In genomic region chr6:100230115-100230975, GRCh38 we compare ENCODE assay signal across 16 cellular contexts.
DNase-seq lines count a peak whose midpoint lies in the region; ATAC-seq, FAIRE-seq and TF ChIP-seq lines count a peak whose summit lies in the region.
"Had no signal": no experiment of that assay in that cellular context is flagged by ENCODE, and none has a peak within 500 bp of the region (broad histone marks: within the 10 kb centered on the region; RNA-seq: fewer than 3 reads in every experiment).

No MANE protein-coding gene starts in this region.

- H3K27ac ChIP-seq in 22Rv1: peak overlapping the region; percentile 80; the same call in 1 of the 2 replicates
- H3K27ac ChIP-seq in tibial artery: no peak overlapping the region
- no peak overlapping the region for H3K27ac ChIP-seq in OCI-LY7 (ENCODE audit: low read depth, low read length, poor library complexity, severe bottlenecking)
- H3K27ac ChIP-seq: body of pancreas, spleen had no signal

- POLR2A ChIA-PET in OCI-LY7 (lab: Charles Lee): interaction anchor here (0.7 to 3.3 kb wide), 3 partner anchors 18 to 385 kb away, joined by 3 to 8 read pairs (median 3); no protein-coding TSS in a partner anchor

- TF ChIP-seq CTCF in 22Rv1 (IDR thresholded peaks at IDR 0.05) (no peak), tibial artery (IDR thresholded peaks at IDR 0.05) (no peak), OCI-LY7 (conservative IDR thresholded peaks at IDR 0.05; ENCODE audit: low read length) (no peak)

- no peaks in the 10 kb centered on the region for H3K27me3 ChIP-seq in tibial artery
- H3K27me3 ChIP-seq: body of pancreas had no signal

- H3K4me1 ChIP-seq in tibial artery (peaks cover 0 to 3% (median 0%) of the 10 kb centered on the region in 4 donors), OCI-LY7 (ENCODE audit: insufficient read depth, low read length, poor library complexity, severe bottlenecking) (peaks cover 6% of the 10 kb centered on the region)

- H3K27ac Mint-ChIP-seq in T-helper 1 cell treated with Interleukin-12 subunit alpha and Interleukin-12 subunit beta and Interleukin-4 antibody, amounts not matched to agents 30 μg/mL and 1 μg/mL, for 36 hours: peak overlapping the region; percentile 42
- H3K27ac Mint-ChIP-seq: activated naive CD4-positive, alpha-beta T cell treated with anti-CD3 and anti-CD28 coated beads, Interleukin-2, amount 50 U/mL, for 24 hours; dendritic cell treated with granulocyte-macrophage colony-stimulating factor and Interleukin-4, amounts not matched to agents 40 ng/mL and 50 ng/mL, for 4 days; WTC11 had no signal

- no peak overlapping the region for H3K4me2 ChIP-seq in OCI-LY7 (ENCODE audit: low read length)

- no peak overlapping the region for H2AFZ ChIP-seq in OCI-LY7 (ENCODE audit: low read length)

- intact Hi-C loops in tibial artery (cut with DNase I; ENCODE audit: low total_unique reads): no loop called here
- intact Hi-C loops in OCI-LY7 (cut with micrococcal nuclease; ENCODE audit: unreplicated experiment): no loop called here

- CTCF ChIA-PET in OCI-LY7 (lab: Charles Lee; ENCODE audit: unreplicated experiment): no interaction called here

- peaks cover 25% of the 10 kb centered on the region for H3K27me3 Mint-ChIP-seq in T-helper 1 cell treated with Interleukin-12 subunit alpha and Interleukin-12 subunit beta and Interleukin-4 antibody, amounts not matched to agents 30 μg/mL and 1 μg/mL, for 36 hours (ENCODE audit: low read depth)

- ATAC-seq in GM19328 (IDR thresholded peaks at IDR 0.05; ENCODE audit: unreplicated experiment): no peak
- ATAC-seq: WTC11 had no signal

- BruUV-seq in OCI-LY7 (replicated peaks; lab: Mats Ljungman, UMichigan): no TSS peak

- peaks cover 9% of the 10 kb centered on the region for H3K4me1 Mint-ChIP-seq in T-helper 1 cell treated with Interleukin-12 subunit alpha and Interleukin-12 subunit beta and Interleukin-4 antibody, amounts not matched to agents 30 μg/mL and 1 μg/mL, for 36 hours (ENCODE audit: low read depth)

- H3K4me3 ChIP-seq in tibial artery (no peak overlapping the region), OCI-LY7 (ENCODE audit: low read depth, low read length, poor library complexity, severe bottlenecking) (no peak overlapping the region)
- H3K4me3 ChIP-seq: body of pancreas, spleen had no signal

- H3K9me2 ChIP-seq in OCI-LY7 (ENCODE audit: insufficient read depth, low read length): no peaks in the 10 kb centered on the region

- no peaks in the 10 kb centered on the region for H4K20me1 ChIP-seq in OCI-LY7 (ENCODE audit: insufficient read depth, low read length)

- H3K9me3 ChIP-seq in tibial artery (no peaks in the 10 kb centered on the region), OCI-LY7 (ENCODE audit: low read length) (no peaks in the 10 kb centered on the region)
- H3K9me3 ChIP-seq: body of pancreas, spleen had no signal

- H3K36me3 ChIP-seq in tibial artery (no peaks in the 10 kb centered on the region), OCI-LY7 (ENCODE audit: insufficient read depth, low read length) (no peaks in the 10 kb centered on the region)
- H3K36me3 ChIP-seq: spleen had no signal

- DNase-seq in GM12892 (ENCODE audit: insufficient read length): no peak
- DNase-seq in left kidney (ENCODE audit: low read depth, low spot score): peak; percentile 29
- DNase-seq in tibial artery: no peak
- DNase-seq in stimulated activated CD4-positive, alpha-beta T cell treated with anti-CD3 and anti-CD28 coated beads, Interleukin-2, amount 100 ng/mL, for 48 hours: no peak
- DNase-seq in OCI-LY7 (ENCODE audit: low spot score): no peak
- DNase-seq: head of caudate nucleus, NCI-H1694, spleen, SW 1271 had no signal

- no peaks in the 10 kb centered on the region for H3K9me3 Mint-ChIP-seq in T-helper 1 cell treated with Interleukin-12 subunit alpha and Interleukin-12 subunit beta and Interleukin-4 antibody, amounts not matched to agents 30 μg/mL and 1 μg/mL, for 36 hours
- H3K9me3 Mint-ChIP-seq: activated naive CD4-positive, alpha-beta T cell treated with anti-CD3 and anti-CD28 coated beads, Interleukin-2, amount 50 U/mL, for 24 hours; dendritic cell treated with granulocyte-macrophage colony-stimulating factor and Interleukin-4, amounts not matched to agents 40 ng/mL and 50 ng/mL, for 4 days; WTC11 had no signal

- no peaks in the 10 kb centered on the region for H3K79me2 ChIP-seq in OCI-LY7 (ENCODE audit: insufficient read depth, low read depth, low read length)

- H3K4me3 Mint-ChIP-seq in T-helper 1 cell treated with Interleukin-12 subunit alpha and Interleukin-12 subunit beta and Interleukin-4 antibody, amounts not matched to agents 30 μg/mL and 1 μg/mL, for 36 hours: no peak overlapping the region
- H3K4me3 Mint-ChIP-seq: activated naive CD4-positive, alpha-beta T cell treated with anti-CD3 and anti-CD28 coated beads, Interleukin-2, amount 50 U/mL, for 24 hours; dendritic cell treated with granulocyte-macrophage colony-stimulating factor and Interleukin-4, amounts not matched to agents 40 ng/mL and 50 ng/mL, for 4 days; WTC11 had no signal

- H3K36me3 Mint-ChIP-seq in T-helper 1 cell treated with Interleukin-12 subunit alpha and Interleukin-12 subunit beta and Interleukin-4 antibody, amounts not matched to agents 30 μg/mL and 1 μg/mL, for 36 hours (ENCODE audit: low read depth): no peaks in the 10 kb centered on the region
- H3K36me3 Mint-ChIP-seq: activated naive CD4-positive, alpha-beta T cell treated with anti-CD3 and anti-CD28 coated beads, Interleukin-2, amount 50 U/mL, for 24 hours; WTC11 had no signal

- no peak for TF ChIP-seq POLR2A in GM12892 (IDR thresholded peaks at IDR 0.05; ENCODE audit: low read depth, low read length)

- FAIRE-seq in GM12892 (lab: Jason Lieb, UNC): peak; percentile 24
